ENCODE assay signal across 36 cellular contexts in genomic region chr7:36719233-36719632, GRCh38. TPM values are rescaled to one million over a fixed set of nuclear protein-coding genes. Genes with fewer than 3 reads are reported as not detected.
DNase-seq lines count a peak whose midpoint lies in the region; ATAC-seq, FAIRE-seq and TF ChIP-seq lines count a peak whose summit lies in the region.
"Had no signal": no experiment of that assay in that cellular context is flagged by ENCODE, and none has a peak within 500 bp of the region (broad histone marks: within the 10 kb centered on the region; RNA-seq: fewer than 3 reads in every experiment).

No MANE protein-coding gene starts in this region.

- H3K36me3 ChIP-seq in spleen (no peaks in the 10 kb centered on the region), kidney (ENCODE audit: control insufficient read depth in 1 of 2, insufficient read depth in 2 of 2, low read length in 2 of 2) (no peaks in the 10 kb centered on the region)
- H3K36me3 ChIP-seq: BE2C, cardiac muscle cell, MG63, right atrium auricular region, stomach, uterus had no signal

- H3K9me3 ChIP-seq in spleen (no peaks in the 10 kb centered on the region), H9 (ENCODE audit: control insufficient read depth, low read depth, low read length) (no peaks in the 10 kb centered on the region), kidney (ENCODE audit: control insufficient read depth in 1 of 2, low read length in 2 of 2) (no peaks in the 10 kb centered on the region)
- H3K9me3 ChIP-seq: BE2C, MG63, right atrium auricular region, stomach, uterus had no signal

- H3T11ph ChIP-seq in H9 (ENCODE audit: low read length) = no peak overlapping the region

- no peak overlapping the region for H3K18ac ChIP-seq in H9 (ENCODE audit: insufficient read length, low read depth, low read length)

- no peak overlapping the region for H4K8ac ChIP-seq in H9 (replicated peaks; ENCODE audit: insufficient read length, low read depth, low read length)

- H2AFZ ChIP-seq in H9 (ENCODE audit: low read length) = no peak overlapping the region

- peaks cover 0 to 67% (median 0%) of the 10 kb centered on the region in 6 donors for H3K4me1 ChIP-seq in spleen
- H3K4me1 ChIP-seq in H9 (ENCODE audit: insufficient read depth, low read length) = no peaks in the 10 kb centered on the region
- H3K4me1 ChIP-seq in kidney (ENCODE audit: control insufficient read depth in 1 of 2, insufficient read depth in 1 of 2, low read depth in 1 of 2, low read length in 2 of 2) = peaks cover 0 to 10% of the 10 kb centered on the region in 2 donors
- H3K4me1 ChIP-seq: BE2C, right atrium auricular region, stomach, uterus had no signal

- no peak overlapping the region for H3K4me2 ChIP-seq in H9 (ENCODE audit: insufficient read depth, insufficient read length, low read length)

- no peak overlapping the region for H4K91ac ChIP-seq in H9 (ENCODE audit: insufficient read length, low read depth, low read length)

- H3K4me3 ChIP-seq in spleen (peak overlapping the region in 3 of 8 donors; percentile 7 to 67 (median 9)), kidney (ENCODE audit: low read length in 2 of 2) (no peak overlapping the region)
- H3K4me3 ChIP-seq: cardiac muscle cell, coronary artery, GM12878, MG63, right atrium auricular region, stomach, uterus had no signal

- peaks cover 9% of the 10 kb centered on the region for H3K9me3 Mint-ChIP-seq in activated CD8-positive, alpha-beta memory T cell treated with anti-CD3 and anti-CD28 coated beads, Interleukin-2, amount 10 ng/mL, durations not matched to agents 7 days and 5 days (ENCODE audit: low read depth)
- H3K9me3 Mint-ChIP-seq in central memory CD8-positive, alpha-beta T cell = no peaks in the 10 kb centered on the region
- H3K9me3 Mint-ChIP-seq in H9 = peaks cover 2 to 3% of the 10 kb centered on the region in 2 experiments; a peak in 3 of 5 replicates
- H3K9me3 Mint-ChIP-seq: endodermal cell had no signal

- H3K36me3 Mint-ChIP-seq in activated CD8-positive, alpha-beta memory T cell treated with anti-CD3 and anti-CD28 coated beads, Interleukin-2, amount 10 ng/mL, durations not matched to agents 7 days and 5 days = peaks cover 60% of the 10 kb centered on the region
- H3K36me3 Mint-ChIP-seq in central memory CD8-positive, alpha-beta T cell (ENCODE audit: insufficient read depth) = peaks cover 33% of the 10 kb centered on the region
- H3K36me3 Mint-ChIP-seq in H9 (ENCODE audit: insufficient read depth in 1 of 3, low read depth in 3 of 3) = no peaks in the 10 kb centered on the region; a peak in 1 of 7 replicates

- peak overlapping the region; percentile 8 for H3K4me3 Mint-ChIP-seq in activated CD8-positive, alpha-beta memory T cell treated with anti-CD3 and anti-CD28 coated beads, Interleukin-2, amount 10 ng/mL, durations not matched to agents 7 days and 5 days
- peak overlapping the region; percentile 79 for H3K4me3 Mint-ChIP-seq in central memory CD8-positive, alpha-beta T cell
- H3K4me3 Mint-ChIP-seq in H9 = no peak overlapping the region
- H3K4me3 Mint-ChIP-seq: endodermal cell had no signal

- no peak overlapping the region for H3K4ac ChIP-seq in H9 (ENCODE audit: low read depth, low read length)

- no peaks in the 10 kb centered on the region for H3K79me2 ChIP-seq in H9 (ENCODE audit: insufficient read depth, low read length)

- no peak overlapping the region for H3K14ac ChIP-seq in H9 (ENCODE audit: insufficient read depth, low read length)

- H2BK15ac ChIP-seq in H9 (ENCODE audit: low read depth, low read length) = no peak overlapping the region

- TF ChIP-seq POLR2A in spleen (IDR thresholded peaks at IDR 0.05) = no peak

- peaks cover 50% of the 10 kb centered on the region for H3K4me1 Mint-ChIP-seq in activated CD8-positive, alpha-beta memory T cell treated with anti-CD3 and anti-CD28 coated beads, Interleukin-2, amount 10 ng/mL, durations not matched to agents 7 days and 5 days
- peaks cover 67% of the 10 kb centered on the region for H3K4me1 Mint-ChIP-seq in central memory CD8-positive, alpha-beta T cell
- H3K4me1 Mint-ChIP-seq in H9 = no peaks in the 10 kb centered on the region
- H3K4me1 Mint-ChIP-seq: endodermal cell had no signal

- no peak overlapping the region for H2AK5ac ChIP-seq in H9 (ENCODE audit: insufficient read length, low read length)

- H3K27ac ChIP-seq in spleen (peak overlapping the region in 6 of 8 donors; percentile 66 to 91 (median 84)), H9 (ENCODE audit: insufficient read length, low read depth, low read length) (no peak overlapping the region), kidney (ENCODE audit: low read depth in 2 of 2, low read length in 2 of 2) (no peak overlapping the region)
- H3K27ac ChIP-seq: cardiac muscle cell, coronary artery, right atrium auricular region, stomach, uterus had no signal

- no peak overlapping the region for H3K23ac ChIP-seq in H9 (ENCODE audit: insufficient read length, low read depth, low read length)

- intact Hi-C loops in spleen (cut with DNase I; ENCODE audit: low total_unique reads) (no loop called here), kidney (cut with DNase I) (no loop called here)

- WGBS in spleen, 5 donors = 76 to 89% (median 82%) methylated on average over 2 of the region's 2 CpGs
- no CpG with 5 or more reads among the region's 2 CpGs for WGBS in H9 (ENCODE audit: extremely low coverage, insufficient read length, low lambda C conversion rate)

- no peak overlapping the region for H3K27ac Mint-ChIP-seq in activated CD8-positive, alpha-beta memory T cell treated with anti-CD3 and anti-CD28 coated beads, Interleukin-2, amount 10 ng/mL, durations not matched to agents 7 days and 5 days
- peak overlapping the region; percentile 91 for H3K27ac Mint-ChIP-seq in central memory CD8-positive, alpha-beta T cell (ENCODE audit: low read depth)
- H3K27ac Mint-ChIP-seq in H9 = no peak overlapping the region
- H3K27ac Mint-ChIP-seq: endodermal cell had no signal

- TF ChIP-seq CTCF in spleen (IDR thresholded peaks at IDR 0.05 in 8 of 11, conservative IDR thresholded peaks at IDR 0.05 in 3 of 11) (no peak), H9 (conservative IDR thresholded peaks at IDR 0.05) (no peak), kidney (IDR thresholded peaks at IDR 0.05; ENCODE audit: borderline replicate concordance, extremely low read depth, insufficient read depth) (no peak)

- no peak overlapping the region for H2BK12ac ChIP-seq in H9 (ENCODE audit: insufficient read length, low read depth, low read length)

- H3K9ac ChIP-seq in H9 (ENCODE audit: extremely low read depth, insufficient read length, low read length) (no peak overlapping the region), kidney (ENCODE audit: low read length in 2 of 2) (no peak overlapping the region)

- H4K5ac ChIP-seq in H9 (ENCODE audit: insufficient read length, low read depth, low read length) = no peak overlapping the region

- DNase-seq in activated CD8-positive, alpha-beta memory T cell treated with anti-CD3 and anti-CD28 coated beads, Interleukin-2, amount 10 ng/mL, durations not matched to agents 7 days and 5 days = no peak
- no peak for DNase-seq in activated CD8-positive, alpha-beta memory T cell treated with anti-CD3 and anti-CD28 coated beads, Interleukin-2, amount 50 U/mL, for 48 hours
- DNase-seq in NCI-H1417 treated with DMSO at 0.1 percent for 48 hours (lab: John Stamatoyannopoulos, UW) = peak; percentile 34
- DNase-seq in central memory CD8-positive, alpha-beta T cell (ENCODE audit: low spot score in 2 of 2) = no peak
- DNase-seq in spleen = no peak
- no peak for DNase-seq in H9
- DNase-seq in kidney = no peak
- DNase-seq: activated CD4-positive, alpha-beta T cell treated with anti-CD3 and anti-CD28 coated beads, Interleukin-2, amount 50 U/mL, for 48 hours; activated effector memory CD4-positive, alpha-beta T cell treated with anti-CD3 and anti-CD28 coated beads, Interleukin-2, amount 50 U/mL, for 16 hours; BE2C; DMS153; endodermal cell; glutamatergic neuron; H7; KBM-7; MG63; NCI-H2029 treated with DMSO at 0.1 percent for 48 hours; NCI-H345; NCI-H69; posterior cingulate gyrus; SHP77; stimulated activated CD4-positive, alpha-beta T cell treated with anti-CD3 and anti-CD28 coated beads, Interleukin-2, amount 100 ng/mL, for 24 hours; stimulated activated CD8-positive, alpha-beta memory T cell treated with anti-CD3 and anti-CD28 coated beads, Interleukin-4, amount 100 ng/mL, for 48 hours; stomach; T-helper 9 cell; uterus had no signal

- no peak for FAIRE-seq in kidney (lab: Jason Lieb, UNC)
- FAIRE-seq: astrocyte, GM12878 had no signal

- no peaks in the 10 kb centered on the region for H3K27me3 ChIP-seq in spleen (replicated peaks in 1 of 7)
- H3K27me3 ChIP-seq in H9 (ENCODE audit: insufficient read depth, low read length) = no peaks in the 10 kb centered on the region
- H3K27me3 ChIP-seq: BE2C, cardiac muscle cell, MG63, right atrium auricular region, stomach, uterus had no signal

- CTCF ChIA-PET in activated CD8-positive, alpha-beta memory T cell treated with anti-CD3 and anti-CD28 coated beads, Interleukin-2, amount 10 ng/mL, durations not matched to agents 7 days and 5 days (lab: Charles Lee) = no interaction called here

- H3K27me3 Mint-ChIP-seq in activated CD8-positive, alpha-beta memory T cell treated with anti-CD3 and anti-CD28 coated beads, Interleukin-2, amount 10 ng/mL, durations not matched to agents 7 days and 5 days = no peaks in the 10 kb centered on the region
- H3K27me3 Mint-ChIP-seq in central memory CD8-positive, alpha-beta T cell = no peaks in the 10 kb centered on the region
- H3K27me3 Mint-ChIP-seq in H9 (ENCODE audit: low read depth) = no peaks in the 10 kb centered on the region

- H2BK20ac ChIP-seq in H9 (ENCODE audit: low read depth, low read length, poor library complexity, severe bottlenecking) = no peak overlapping the region

- no peaks in the 10 kb centered on the region for H4K20me1 ChIP-seq in H9 (ENCODE audit: control insufficient read depth, insufficient read depth, insufficient read length)

- H2BK120ac ChIP-seq in H9 (ENCODE audit: low read depth, low read length, poor library complexity, severe bottlenecking) = no peak overlapping the region

- H3K56ac ChIP-seq in H9 (ENCODE audit: insufficient read length, low read depth, low read length) = no peak overlapping the region

- H2BK5ac ChIP-seq in H9 (ENCODE audit: insufficient read length, low read length) = no peak overlapping the region

- H3K79me1 ChIP-seq in H9 (ENCODE audit: insufficient read depth, low read depth, low read length, poor library complexity, severe bottlenecking) = no peaks in the 10 kb centered on the region

- no peak for ATAC-seq in activated CD8-positive, alpha-beta memory T cell treated with anti-CD3 and anti-CD28 coated beads, Interleukin-2, amount 10 ng/mL, durations not matched to agents 7 days and 5 days
- no peak for ATAC-seq in central memory CD8-positive, alpha-beta T cell (replicated peaks; ENCODE audit: extremely low read depth, poor library complexity, severe bottlenecking)
- ATAC-seq in GM19023 (IDR thresholded peaks at IDR 0.05; ENCODE audit: unreplicated experiment) = no peak
- ATAC-seq: esophagus mucosa, GM12878, left lobe of liver, Panc1 had no signal

- H3K23me2 ChIP-seq in H9 (ENCODE audit: insufficient read length, low read depth, low read length, poor library complexity, severe bottlenecking) = no peaks in the 10 kb centered on the region

RNA-seq across cellular contexts. Expression of gene AOAH, which starts 5.1 kb away (rescaled TPM):
- total RNA-seq in activated CD8-positive, alpha-beta memory T cell treated with anti-CD3 and anti-CD28 coated beads, Interleukin-2, amount 10 ng/mL, durations not matched to agents 7 days and 5 days = 10 to 100 TPM; 44.5 to 48.8 TPM
- total RNA-seq in spleen (100 to 1,000 TPM; 141 to 316 (median 211) TPM), H9 (2021) (0.39 TPM in 1 of 2 replicates, not detected in the other), kidney (24.7 TPM)
- polyA plus RNA-seq in spleen (10 to 100 TPM; 30.3 to 65.8 (median 49.6) TPM), kidney (ENCODE audit: insufficient read depth, low read depth, low replicate concordance) (2.7 TPM)
- total RNA-seq: astrocyte, cardiac muscle cell, fibroblast of villous mesenchyme had no signal
- polyA plus RNA-seq: cardiac muscle cell had no signal

Comparison
In these comparisons a context has a peak if more than half of its experiments do, and no peak if none do; other contexts are left out.
1. H3K4me3 Mint-ChIP-seq: peak in activated CD8-positive, alpha-beta memory T cell treated with anti-CD3 and anti-CD28 coated beads, Interleukin-2, amount 10 ng/mL, durations not matched to agents 7 days and 5 days (single experiment) and central memory CD8-positive, alpha-beta T cell (single experiment); none in H9 (0 of 2).
2. H3K27ac ChIP-seq: peak in spleen (6 of 8); none in H9 (single experiment) and kidney (0 of 2).
3. RNA of gene AOAH, which starts 5.1 kb away (total RNA-seq): 141 to 316 TPM in spleen, 44.5 to 48.8 TPM in activated CD8-positive, alpha-beta memory T cell treated with anti-CD3 and anti-CD28 coated beads, Interleukin-2, amount 10 ng/mL, durations not matched to agents 7 days and 5 days and 24.7 TPM in kidney (single experiment); 0.39 TPM in H9; every median in the first group is over 10 times any median in the second.